Comparison of ENCODE assay signal across 1 cellular context in genomic region chr3:42533161-42533897, GRCh38.
A peak's percentile ranks its signal among the peaks of the same experiment; 100 is the strongest.
TF ChIP-seq lines count a peak whose summit lies in the region.

No MANE protein-coding gene starts in this region.

TF ChIP-seq in H1, 55 proteins besides CTCF, POLR2A, EP300 and RAD21:
- peak; percentile 47 for TF ChIP-seq TEAD4 (IDR thresholded peaks at IDR 0.05; ENCODE audit: low read depth, low read length)
- 0 out of 2 replicates have a peak, but pooled peaks have one; percentile 56 for TF ChIP-seq TCF12 (IDR thresholded peaks at IDR 0.05; ENCODE audit: low read depth, low read length)
- TF ChIP-seq, protein P1, sequence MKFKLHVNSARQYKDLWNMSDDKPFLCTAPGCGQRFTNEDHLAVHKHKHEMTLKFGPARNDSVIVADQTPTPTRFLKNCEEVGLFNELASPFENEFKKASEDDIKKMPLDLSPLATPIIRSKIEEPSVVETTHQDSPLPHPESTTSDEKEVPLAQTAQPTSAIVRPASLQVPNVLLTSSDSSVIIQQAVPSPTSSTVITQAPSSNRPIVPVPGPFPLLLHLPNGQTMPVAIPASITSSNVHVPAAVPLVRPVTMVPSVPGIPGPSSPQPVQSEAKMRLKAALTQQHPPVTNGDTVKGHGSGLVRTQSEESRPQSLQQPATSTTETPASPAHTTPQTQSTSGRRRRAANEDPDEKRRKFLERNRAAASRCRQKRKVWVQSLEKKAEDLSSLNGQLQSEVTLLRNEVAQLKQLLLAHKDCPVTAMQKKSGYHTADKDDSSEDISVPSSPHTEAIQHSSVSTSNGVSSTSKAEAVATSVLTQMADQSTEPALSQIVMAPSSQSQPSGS (IDR thresholded peaks at IDR 0.05; ENCODE audit: low read length) = no peak
